In genomic region chr11:6481924-6482275, GRCh38 we compare ENCODE assay signal across 7 cellular contexts.
A peak's percentile ranks its signal among the peaks of the same experiment; 100 is the strongest.
DNase-seq lines count a peak whose midpoint lies in the region; ATAC-seq and TF ChIP-seq lines count a peak whose summit lies in the region.

No MANE protein-coding gene starts in this region.

- no peaks in the 10 kb centered on the region for H3K27me3 ChIP-seq in muscle layer of colon (ENCODE audit: control insufficient read depth in 1 of 2, insufficient read depth in 2 of 2, low read length in 2 of 2)

- H3K9me3 ChIP-seq in KOPT-K1 (ENCODE audit: insufficient read depth, low read length, poor library complexity, severe bottlenecking) = no peaks in the 10 kb centered on the region
- no peaks in the 10 kb centered on the region for H3K9me3 ChIP-seq in muscle layer of colon (ENCODE audit: low read length)

- H3K4me3 ChIP-seq in coronary artery (peak overlapping the region; percentile 90), muscle layer of colon (ENCODE audit: low read depth in 1 of 2, low read length in 2 of 2) (peak overlapping the region; percentile 92 to 95)

- H3K27ac ChIP-seq in KOPT-K1 (ENCODE audit: low read depth, low read length, poor library complexity, severe bottlenecking) = peak overlapping the region; percentile 82
- peak overlapping the region; percentile 84 to 95 for H3K27ac ChIP-seq in coronary artery
- H3K27ac ChIP-seq in muscle layer of colon (ENCODE audit: low read depth, low read length) = peak overlapping the region; percentile 92

- DNase-seq in coronary artery (ENCODE audit: low spot score) = no peak
- DNase-seq in AG20443 (ENCODE audit: low spot score) = no peak
- no peak for DNase-seq in stimulated activated CD4-positive, alpha-beta T cell treated with anti-CD3 and anti-CD28 coated beads, Interleukin-12 subunit alpha, Interleukin-12 subunit beta, amount 100 ng/mL, for 4 hours

- ATAC-seq in GM18870 (IDR thresholded peaks at IDR 0.05; ENCODE audit: unreplicated experiment) (peak; percentile 4), GM21447 (IDR thresholded peaks at IDR 0.05; ENCODE audit: unreplicated experiment) (no peak)

- peaks cover 25% of the 10 kb centered on the region for H3K4me1 ChIP-seq in muscle layer of colon (ENCODE audit: insufficient read depth, low read length)

- peak overlapping the region; percentile 95 for H3K9ac ChIP-seq in muscle layer of colon (ENCODE audit: low read length)

- peaks cover 77% of the 10 kb centered on the region for H3K36me3 ChIP-seq in KOPT-K1 (ENCODE audit: insufficient read depth, low read length)
- peaks cover 70% of the 10 kb centered on the region for H3K36me3 ChIP-seq in muscle layer of colon (ENCODE audit: insufficient read depth, low read length)

- no peak for TF ChIP-seq CTCF in coronary artery (IDR thresholded peaks at IDR 0.05)
